ENCODE assay signal across 12 cellular contexts in the genomic region with DNA sequence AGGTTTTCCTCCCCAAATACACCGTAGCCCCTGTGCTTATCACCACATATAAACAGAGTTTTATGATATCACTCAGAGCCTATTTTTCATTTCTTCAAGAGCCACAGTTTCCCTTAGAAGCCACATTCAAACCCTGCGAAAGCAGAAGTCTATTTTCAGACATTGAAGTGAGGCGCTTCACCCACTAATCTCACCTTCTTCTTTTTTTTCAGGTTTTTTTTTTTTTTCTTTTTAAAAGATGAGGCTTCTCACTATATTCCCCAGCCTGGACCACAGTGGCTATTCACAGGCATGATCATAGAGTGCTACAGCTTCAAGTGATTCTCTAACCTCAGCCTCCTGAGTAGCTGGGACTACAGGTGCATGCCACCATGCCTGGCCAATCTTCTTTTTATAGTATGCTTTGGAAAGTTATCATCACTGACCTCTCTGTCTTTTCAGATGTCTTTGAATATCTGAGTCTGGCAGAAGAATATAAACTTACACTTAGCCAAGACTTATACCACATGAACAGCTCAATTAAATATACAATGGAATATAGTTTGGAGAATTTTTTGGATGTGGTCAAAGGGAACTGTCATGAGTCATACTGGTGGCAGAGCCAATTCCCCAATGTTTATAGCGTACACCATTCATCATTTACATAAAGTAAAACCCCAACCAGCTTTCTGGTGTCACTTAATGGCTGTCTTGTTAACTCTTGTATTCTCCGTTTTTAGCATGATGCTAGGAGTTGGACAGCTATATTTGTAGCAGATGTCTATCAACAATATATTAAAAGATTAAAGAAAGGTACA. TPM values are rescaled to one million over a fixed set of nuclear protein-coding genes. Genes with fewer than 3 reads are reported as not detected.
DNase-seq lines count a peak whose midpoint lies in the region; ATAC-seq and TF ChIP-seq lines count a peak whose summit lies in the region.
"Had no signal": no experiment of that assay in that cellular context is flagged by ENCODE, and none has a peak within 500 bp of the region (broad histone marks: within the 10 kb centered on the region; RNA-seq: fewer than 3 reads in every experiment).

No MANE protein-coding gene starts in this region.

- no peaks in the 10 kb centered on the region for H3K4me1 Mint-ChIP-seq in activated T-cell treated with anti-CD3 and anti-CD28 coated beads, Interleukin-2, amount 50 U/mL, for 72 hours (ENCODE audit: low read depth)

- no peaks in the 10 kb centered on the region for H3K27me3 Mint-ChIP-seq in activated T-cell treated with anti-CD3 and anti-CD28 coated beads, Interleukin-2, amount 50 U/mL, for 72 hours (ENCODE audit: low read depth)

- ATAC-seq in GM18519 (IDR thresholded peaks at IDR 0.05; ENCODE audit: low FRiP score, unreplicated experiment) (peak; percentile 72), GM21528 (IDR thresholded peaks at IDR 0.05; ENCODE audit: low FRiP score, unreplicated experiment) (peak; percentile 65), HG03135 (IDR thresholded peaks at IDR 0.05; ENCODE audit: unreplicated experiment) (peak; percentile 80)
- ATAC-seq in activated T-cell treated with anti-CD3 and anti-CD28 coated beads, Interleukin-2, amount 50 U/mL, for 72 hours (replicated peaks in 1 of 2): no peak
- ATAC-seq: activated naive CD4-positive, alpha-beta T cell treated with anti-CD3 and anti-CD28 coated beads, Interleukin-2, amount 50 U/mL, for 72 hours had no signal

- no peak overlapping the region for H3K4me3 Mint-ChIP-seq in activated T-cell treated with anti-CD3 and anti-CD28 coated beads, Interleukin-2, amount 50 U/mL, for 72 hours

- peak; percentile 59 for DNase-seq in astrocyte of the cerebellum (ENCODE audit: low read depth)
- DNase-seq in DMS79 (lab: John Stamatoyannopoulos, UW): no peak
- no peak for DNase-seq in NCI-H526 (lab: John Stamatoyannopoulos, UW)
- DNase-seq in activated T-cell treated with anti-CD3 and anti-CD28 coated beads, Interleukin-2, amount 50 U/mL, for 72 hours: no peak
- no peak for DNase-seq in globus pallidus (ENCODE audit: low spot score)
- DNase-seq: NCI-H1092, Peyer's patch, trophoblast cell had no signal

- peaks cover 0 to 1% of the 10 kb centered on the region in 2 donors for H3K36me3 Mint-ChIP-seq in activated T-cell treated with anti-CD3 and anti-CD28 coated beads, Interleukin-2, amount 50 U/mL, for 72 hours (ENCODE audit: insufficient read depth in 2 of 2)
- H3K36me3 Mint-ChIP-seq: activated naive CD4-positive, alpha-beta T cell treated with anti-CD3 and anti-CD28 coated beads, Interleukin-2, amount 50 U/mL, for 72 hours had no signal

- H3K4me3 ChIP-seq in astrocyte of the cerebellum (ENCODE audit: low read depth, low read length): no peak overlapping the region
- H3K4me3 ChIP-seq: Peyer's patch had no signal

- no peak for TF ChIP-seq CTCF in astrocyte of the cerebellum (IDR thresholded peaks at IDR 0.05; ENCODE audit: low read depth, low read length, missing control alignments)

- no peak overlapping the region for H3K27ac Mint-ChIP-seq in activated T-cell treated with anti-CD3 and anti-CD28 coated beads, Interleukin-2, amount 50 U/mL, for 72 hours
- H3K27ac Mint-ChIP-seq: activated naive CD4-positive, alpha-beta T cell treated with anti-CD3 and anti-CD28 coated beads, Interleukin-2, amount 50 U/mL, for 72 hours had no signal

- in situ Hi-C loops in astrocyte of the cerebellum (cut with HindIII; ENCODE audit: low sequenced_read_pairs): no loop called here

- H3K9me3 Mint-ChIP-seq in activated T-cell treated with anti-CD3 and anti-CD28 coated beads, Interleukin-2, amount 50 U/mL, for 72 hours: peaks cover 0 to 2% of the 10 kb centered on the region in 2 donors

RNA-seq across cellular contexts. Expression of gene CCDC50, which starts 59.7 kb away (rescaled TPM):
- 10 to 100 TPM; 29.4 to 35.9 TPM for total RNA-seq in activated T-cell treated with anti-CD3 and anti-CD28 coated beads, Interleukin-2, amount 50 U/mL, for 72 hours

Comparison
In these comparisons a context has a peak if more than half of its experiments do, and no peak if none do; other contexts are left out.
1. ATAC-seq: peak in GM18519 (single experiment), GM21528 (single experiment) and HG03135 (single experiment); none in activated T-cell treated with anti-CD3 and anti-CD28 coated beads, Interleukin-2, amount 50 U/mL, for 72 hours (0 of 2).